ENCODE assay signal across 24 cellular contexts in the genomic region with DNA sequence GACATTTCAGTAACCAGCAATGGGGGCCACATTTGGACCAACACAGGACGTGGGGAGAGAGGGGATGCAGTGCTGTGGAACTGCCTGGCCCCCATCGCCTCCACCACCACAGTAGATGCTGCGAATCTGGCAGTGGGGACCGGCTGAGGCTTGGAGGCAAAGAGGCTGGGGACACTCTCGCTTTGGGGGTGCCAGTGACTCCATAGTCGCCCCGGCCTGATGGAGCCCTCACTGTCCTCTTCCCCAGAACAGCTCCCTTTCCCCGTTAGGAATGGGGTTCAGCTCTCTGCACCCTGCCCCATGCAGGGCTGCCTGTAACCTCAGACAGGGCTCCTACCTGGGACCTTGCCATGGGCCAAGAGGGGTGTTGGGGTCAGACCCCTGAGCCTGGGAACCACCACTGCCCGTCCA. TPM values are rescaled to one million over a fixed set of nuclear protein-coding genes. Genes with fewer than 3 reads are reported as not detected.
DNase-seq lines count a peak whose midpoint lies in the region; ATAC-seq, FAIRE-seq and TF ChIP-seq lines count a peak whose summit lies in the region.
"Had no signal": no experiment of that assay in that cellular context is flagged by ENCODE, and none has a peak within 500 bp of the region (broad histone marks: within the 10 kb centered on the region; RNA-seq: fewer than 3 reads in every experiment).

No MANE protein-coding gene starts in this region.

- H3K27ac ChIP-seq in BLaER1 (no peak overlapping the region), HCT116 (ENCODE audit: low read depth, low read length) (peak overlapping the region; percentile 42; the same call in 1 of the 2 replicates), mammary epithelial cell (ENCODE audit: insufficient read depth, low read depth, low read length) (no peak overlapping the region), osteoblast (ENCODE audit: low read depth, low read length) (no peak overlapping the region)
- H3K27ac ChIP-seq: coronary artery, esophagus muscularis mucosa, tibial artery had no signal

- no peaks in the 10 kb centered on the region for H3K9me2 ChIP-seq in HCT116 (ENCODE audit: insufficient read depth)

- intact Hi-C loops in HCT116 (cut with micrococcal nuclease) (no loop called here), mammary epithelial cell (cut with micrococcal nuclease) (no loop called here)

- BruUV-seq in HCT116 (replicated peaks; lab: Mats Ljungman, UMichigan) (no TSS peak), mammary epithelial cell (replicated peaks; lab: Mats Ljungman, UMichigan) (no TSS peak)

- no peak overlapping the region for H3K27ac Mint-ChIP-seq in activated naive CD8-positive, alpha-beta T cell treated with anti-CD3 and anti-CD28 coated beads, Interleukin-2, amount 50 U/mL, for 24 hours
- H3K27ac Mint-ChIP-seq: activated CD4-positive, alpha-beta T cell treated with anti-CD3 and anti-CD28 coated beads, Interleukin-2, amount 10 ng/mL, durations not matched to agents 7 days and 5 days; GM23338; immature natural killer cell had no signal

- no peak overlapping the region for H2AFZ ChIP-seq in HCT116 (ENCODE audit: low read depth, low read length, poor library complexity, severe bottlenecking)
- H2AFZ ChIP-seq in mammary epithelial cell (ENCODE audit: low read depth, low read length): peak overlapping the region; percentile 87
- H2AFZ ChIP-seq in osteoblast (ENCODE audit: low read length): no peak overlapping the region
- H2AFZ ChIP-seq: GM23338 had no signal

- H3K27me3 ChIP-seq in BLaER1 (no peaks in the 10 kb centered on the region), HCT116 (ENCODE audit: insufficient read depth, low read length) (no peaks in the 10 kb centered on the region), mammary epithelial cell (ENCODE audit: insufficient read depth, low read length) (no peaks in the 10 kb centered on the region), osteoblast (ENCODE audit: insufficient read depth, low read length) (peaks cover 8% of the 10 kb centered on the region)

- WGBS in mammary epithelial cell (ENCODE audit: low coverage, missing lambda C conversion rate): 94% methylated on average over 8 of the region's 9 CpGs

- TF ChIP-seq RAD21 in HCT116 (IDR thresholded peaks at IDR 0.05; ENCODE audit: low read depth): no peak

- ATAC-seq in HCT116 (peak; percentile 16; the same call in 1 of the 2 replicates), HG03095 (IDR thresholded peaks at IDR 0.05; ENCODE audit: unreplicated experiment) (no peak)
- ATAC-seq in activated naive CD8-positive, alpha-beta T cell treated with anti-CD3 and anti-CD28 coated beads, Interleukin-2, amount 50 U/mL, for 24 hours: no peak
- ATAC-seq: GM23338 had no signal

- no peak overlapping the region for H3K4me3 ChIP-seq in BLaER1
- no peak overlapping the region for H3K4me3 ChIP-seq in HCT116 (replicated peaks in 1 of 2; ENCODE audit: low read depth in 1 of 2, low read length in 2 of 2)
- no peak overlapping the region for H3K4me3 ChIP-seq in mammary epithelial cell (replicated peaks in 1 of 3; ENCODE audit: insufficient read depth in 1 of 3, low read depth in 2 of 3, low read length in 3 of 3)
- H3K4me3 ChIP-seq in osteoblast (ENCODE audit: insufficient read depth, low read length): no peak overlapping the region
- H3K4me3 ChIP-seq: coronary artery, esophagus muscularis mucosa, GM23338, stomach, tibial artery had no signal

- H4K20me1 ChIP-seq in BLaER1 (no peaks in the 10 kb centered on the region), HCT116 (ENCODE audit: insufficient read depth) (no peaks in the 10 kb centered on the region), mammary epithelial cell (ENCODE audit: insufficient read depth, low read length) (no peaks in the 10 kb centered on the region), osteoblast (ENCODE audit: insufficient read depth, low read length) (no peaks in the 10 kb centered on the region)

- no peak overlapping the region for H3K4me3 Mint-ChIP-seq in activated naive CD8-positive, alpha-beta T cell treated with anti-CD3 and anti-CD28 coated beads, Interleukin-2, amount 50 U/mL, for 24 hours
- H3K4me3 Mint-ChIP-seq: activated CD4-positive, alpha-beta T cell treated with anti-CD3 and anti-CD28 coated beads, Interleukin-2, amount 10 ng/mL, durations not matched to agents 7 days and 5 days; GM23338; immature natural killer cell had no signal

- no peaks in the 10 kb centered on the region for H3K9me3 ChIP-seq in BLaER1
- no peaks in the 10 kb centered on the region for H3K9me3 ChIP-seq in HCT116 (ENCODE audit: control insufficient read depth in 1 of 2, insufficient read depth in 1 of 2, low read depth in 1 of 2, low read length in 2 of 2)
- no peaks in the 10 kb centered on the region for H3K9me3 ChIP-seq in mammary epithelial cell (replicated peaks; ENCODE audit: insufficient read depth, low read length)
- no peaks in the 10 kb centered on the region for H3K9me3 ChIP-seq in osteoblast (ENCODE audit: low read depth, low read length)
- H3K9me3 ChIP-seq: esophagus muscularis mucosa, tibial artery had no signal

- no peaks in the 10 kb centered on the region for H3K79me2 ChIP-seq in HCT116 (ENCODE audit: insufficient read depth, low read length)
- H3K79me2 ChIP-seq in mammary epithelial cell (ENCODE audit: insufficient read depth, low read length): no peaks in the 10 kb centered on the region
- H3K79me2 ChIP-seq in osteoblast (ENCODE audit: insufficient read depth, low read length): no peaks in the 10 kb centered on the region

- RAD21 ChIA-PET in HCT116 (lab: Charles Lee; ENCODE audit: low non-redundant PET in 1 of 2, low total read pairs in 2 of 2, uncharacterized antibody in 2 of 2, unreplicated experiment in 2 of 2): no interaction called here

- POLR2A ChIA-PET in HCT116 (lab: Charles Lee): interaction anchor here (0.6 kb wide), 1 partner anchor 230 kb away, joined by 4 read pairs; the partner anchor contains the start of genes POLR2L and TSPAN4

- H3K9ac ChIP-seq in BLaER1: no peak overlapping the region
- peak overlapping the region; percentile 36 for H3K9ac ChIP-seq in HCT116 (ENCODE audit: low read length)
- no peak overlapping the region for H3K9ac ChIP-seq in mammary epithelial cell (ENCODE audit: insufficient read depth, low read length)

- no peak for FAIRE-seq in H54 (lab: Jason Lieb, UNC)
- FAIRE-seq: frontal cortex, G401.6 had no signal

- DNase-seq in HCT116 (ENCODE audit: low read depth, low spot score) (no peak), mammary epithelial cell (no peak), osteoblast (ENCODE audit: insufficient read length, low spot score, missing footprints) (peak; percentile 83), HT-29 (ENCODE audit: low spot score) (no peak), H54 (ENCODE audit: insufficient read length, low spot score) (no peak)
- no peak for DNase-seq in activated naive CD8-positive, alpha-beta T cell treated with anti-CD3 and anti-CD28 coated beads, Interleukin-2, amount 50 U/mL, for 24 hours
- DNase-seq: activated CD4-positive, alpha-beta T cell treated with anti-CD3 and anti-CD28 coated beads, Interleukin-2, amount 10 ng/mL, durations not matched to agents 7 days and 5 days; immature natural killer cell; NCI-H1694 treated with DMSO at 0.1 percent for 48 hours; NCI-H2171; RPMI8226; stimulated activated CD8-positive, alpha-beta memory T cell treated with anti-CD3 and anti-CD28 coated beads, Interleukin-4, amount 100 ng/mL, for 48 hours had no signal

- dilution Hi-C loops in mammary epithelial cell (cut with HindIII; ENCODE audit: low sequenced_read_pairs): no loop called here

- TF ChIP-seq CTCF in HCT116 (IDR thresholded peaks at IDR 0.05 in 2 of 3, conservative IDR thresholded peaks at IDR 0.05 in 1 of 3; ENCODE audit: borderline replicate concordance in 1 of 3, insufficient read depth in 1 of 3, low read depth in 2 of 3, low read length in 2 of 3): no peak
- no peak for TF ChIP-seq CTCF in mammary epithelial cell (conservative IDR thresholded peaks at IDR 0.05 in 1 of 2, IDR thresholded peaks at IDR 0.05 in 1 of 2; ENCODE audit: extremely low read depth in 1 of 2, insufficient read depth in 1 of 2, low read depth in 1 of 2, low read length in 2 of 2)
- TF ChIP-seq CTCF in osteoblast (IDR thresholded peaks at IDR 0.05; ENCODE audit: extremely low read depth, low read depth, low read length): no peak

- no peak for TF ChIP-seq POLR2A in HCT116 (IDR thresholded peaks at IDR 0.05; ENCODE audit: borderline replicate concordance, extremely low read depth, insufficient read depth, insufficient read length)
- no peak for TF ChIP-seq POLR2A in H54 (IDR thresholded peaks at IDR 0.05; ENCODE audit: low read depth, low read length)

- H3K36me3 ChIP-seq in BLaER1: no peaks in the 10 kb centered on the region
- H3K36me3 ChIP-seq in HCT116 (ENCODE audit: control insufficient read depth in 1 of 2, insufficient read depth in 2 of 2, low read length in 2 of 2): no peaks in the 10 kb centered on the region
- H3K36me3 ChIP-seq in mammary epithelial cell (ENCODE audit: insufficient read depth, low read length): no peaks in the 10 kb centered on the region
- no peaks in the 10 kb centered on the region for H3K36me3 ChIP-seq in osteoblast (ENCODE audit: insufficient read depth, low read length)
- H3K36me3 ChIP-seq: esophagus muscularis mucosa, stomach, tibial artery had no signal

- in situ Hi-C loops in mammary epithelial cell (cut with MboI; ENCODE audit: low sequenced_read_pairs in 2 of 2): no loop called here

- H3K4me2 ChIP-seq in BLaER1 (peak overlapping the region; percentile 43), HCT116 (ENCODE audit: low read length) (peak overlapping the region; percentile 52), mammary epithelial cell (ENCODE audit: insufficient read depth, low read depth, low read length) (no peak overlapping the region), osteoblast (ENCODE audit: insufficient read depth, low read length) (no peak overlapping the region)
- H3K4me2 ChIP-seq: GM23338 had no signal

- H3K4me1 ChIP-seq in BLaER1: peaks cover 17% of the 10 kb centered on the region
- H3K4me1 ChIP-seq in HCT116 (ENCODE audit: control insufficient read depth in 1 of 2, insufficient read depth in 2 of 2, low read length in 2 of 2): peaks cover 19 to 33% of the 10 kb centered on the region in 2 experiments
- peaks cover 13% of the 10 kb centered on the region for H3K4me1 ChIP-seq in mammary epithelial cell (ENCODE audit: insufficient read depth, low read length)
- peaks cover 3% of the 10 kb centered on the region for H3K4me1 ChIP-seq in osteoblast (ENCODE audit: insufficient read depth, low read length)

- no peaks in the 10 kb centered on the region for H3K9me3 Mint-ChIP-seq in activated naive CD8-positive, alpha-beta T cell treated with anti-CD3 and anti-CD28 coated beads, Interleukin-2, amount 50 U/mL, for 24 hours
- H3K9me3 Mint-ChIP-seq: activated CD4-positive, alpha-beta T cell treated with anti-CD3 and anti-CD28 coated beads, Interleukin-2, amount 10 ng/mL, durations not matched to agents 7 days and 5 days; GM23338; immature natural killer cell had no signal

- CTCF ChIA-PET in HCT116 (lab: Charles Lee): no interaction called here
- CTCF ChIA-PET in mammary epithelial cell (lab: Charles Lee; ENCODE audit: low non-redundant PET): no interaction called here

- H3K36me3 Mint-ChIP-seq in activated naive CD8-positive, alpha-beta T cell treated with anti-CD3 and anti-CD28 coated beads, Interleukin-2, amount 50 U/mL, for 24 hours (ENCODE audit: low read depth): no peaks in the 10 kb centered on the region
- H3K36me3 Mint-ChIP-seq: immature natural killer cell had no signal

- H3K4me1 Mint-ChIP-seq in activated naive CD8-positive, alpha-beta T cell treated with anti-CD3 and anti-CD28 coated beads, Interleukin-2, amount 50 U/mL, for 24 hours: no peaks in the 10 kb centered on the region
- H3K4me1 Mint-ChIP-seq: activated CD4-positive, alpha-beta T cell treated with anti-CD3 and anti-CD28 coated beads, Interleukin-2, amount 10 ng/mL, durations not matched to agents 7 days and 5 days; GM23338; immature natural killer cell had no signal

- peaks cover 5% of the 10 kb centered on the region for H3K27me3 Mint-ChIP-seq in activated naive CD8-positive, alpha-beta T cell treated with anti-CD3 and anti-CD28 coated beads, Interleukin-2, amount 50 U/mL, for 24 hours
- H3K27me3 Mint-ChIP-seq: activated CD4-positive, alpha-beta T cell treated with anti-CD3 and anti-CD28 coated beads, Interleukin-2, amount 10 ng/mL, durations not matched to agents 7 days and 5 days had no signal

RNA-seq across cellular contexts. Expression of gene MUC2, which starts 1.8 kb away (rescaled TPM):
- total RNA-seq in HCT116 (2021; ENCODE audit: unreplicated experiment) (0.47 TPM), mammary epithelial cell (not detected), osteoblast (not detected in 2 replicates)
- 0.09 and 0.25 TPM in 2 replicates for polyA plus RNA-seq in HCT116 (2012)
- polyA plus RNA-seq in mammary epithelial cell: not detected
- not detected for polyA minus RNA-seq in mammary epithelial cell
- 6.9 and 9.1 TPM in 2 replicates for total RNA-seq in HT-29 (2014; rRNA removed; shearing (Covaris generic))
- total RNA-seq: activated CD4-positive, alpha-beta T cell treated with anti-CD3 and anti-CD28 coated beads, Interleukin-2, amount 10 ng/mL, durations not matched to agents 7 days and 5 days; frontal cortex; GM23338; LHCN-M2; liver had no signal
- polyA plus RNA-seq: GM23338, immature natural killer cell, neural cell, stomach had no signal

RNA-seq across cellular contexts. Expression of gene MUC6, which starts 36.3 kb away (rescaled TPM):
- 0.02 TPM for total RNA-seq in HCT116 (2021; ENCODE audit: unreplicated experiment)
- polyA plus RNA-seq in HCT116 (2012): 0.21 and 0.36 TPM in 2 replicates
- under 1 TPM in 1 of 2 donors, not detected in 1; under 0.01 TPM for total RNA-seq in mammary epithelial cell
- not detected for polyA plus RNA-seq in mammary epithelial cell
- polyA minus RNA-seq in mammary epithelial cell: not detected
- not detected in 2 replicates for total RNA-seq in osteoblast
- total RNA-seq in HT-29 (2014; rRNA removed; shearing (Covaris generic)): 0.08 and 0.31 TPM in 2 replicates
- total RNA-seq: activated CD4-positive, alpha-beta T cell treated with anti-CD3 and anti-CD28 coated beads, Interleukin-2, amount 10 ng/mL, durations not matched to agents 7 days and 5 days; esophagus muscularis mucosa; frontal cortex; GM23338; LHCN-M2 had no signal
- polyA plus RNA-seq: GM23338, immature natural killer cell, neural cell had no signal

Comparison
In these comparisons a context has a peak if more than half of its experiments do, and no peak if none do; other contexts are left out.
1. H3K4me2 ChIP-seq: peak in BLaER1 (single experiment) and HCT116 (single experiment); none in mammary epithelial cell (single experiment) and osteoblast (single experiment).